18 cellular contexts compared by ENCODE assay signal in the genomic region with DNA sequence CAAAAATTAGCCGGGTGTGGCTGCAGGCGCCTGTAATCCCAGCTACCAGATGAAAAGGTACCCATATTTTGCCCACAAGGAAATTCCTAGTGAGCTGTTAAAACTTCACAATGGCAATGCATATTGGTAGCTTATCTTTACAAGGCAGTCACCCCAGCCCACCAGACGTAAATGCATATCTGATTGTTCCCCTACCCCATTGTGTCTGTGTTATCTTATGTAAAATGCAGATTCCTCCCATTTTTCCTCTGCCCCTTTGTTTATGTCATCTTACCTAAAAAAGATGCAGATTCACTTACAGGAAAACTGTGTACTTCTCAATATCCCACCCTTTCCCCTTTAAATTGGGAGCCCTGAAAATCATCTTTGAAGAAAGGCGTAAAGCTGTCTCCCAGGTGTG.
"Had no signal": no experiment of that assay in that cellular context is flagged by ENCODE, and none has a peak within 500 bp of the region (broad histone marks: within the 10 kb centered on the region; RNA-seq: fewer than 3 reads in every experiment).

No MANE protein-coding gene starts in this region.

- H3K4me3 ChIP-seq: heart right ventricle, hepatocyte, left ventricle myocardium inferior, lung, mucosa of descending colon, ovary, skin epidermis, tibial nerve, upper lobe of left lung had no signal

- H3K9me3 ChIP-seq: heart right ventricle, left ventricle myocardium inferior, mucosa of descending colon, ovary, tibial nerve, upper lobe of left lung had no signal

- H3K79me2 ChIP-seq: hepatocyte had no signal

- H3K4me2 ChIP-seq: hepatocyte had no signal

- DNase-seq: heart right ventricle; islet precursor cell; left ventricle myocardium inferior; midbrain; mucosa of descending colon; naive thymus-derived CD4-positive, alpha-beta T cell; ovary; right cardiac atrium; stimulated activated CD4-positive, alpha-beta T cell treated with anti-CD3 and anti-CD28 coated beads, Interleukin-12 subunit alpha, Interleukin-12 subunit beta, amount 100 ng/mL, for 4 hours; stimulated activated CD4-positive, alpha-beta T cell treated with anti-CD3 and anti-CD28 coated beads, Interleukin-4, amount 100 ng/mL, for 24 hours; stimulated activated naive CD4-positive, alpha-beta T cell treated with Interleukin-2 at 50 U/mL for 16 hours; stimulated activated naive CD8-positive, alpha-beta T cell treated with anti-CD3 and anti-CD28 coated beads, Interleukin-15, amount 100 ng/mL, for 72 hours; substantia nigra; upper lobe of left lung had no signal

- H3K27ac ChIP-seq: heart right ventricle, hepatocyte, left ventricle myocardium inferior, ovary, skin epidermis, tibial nerve, upper lobe of left lung had no signal

- H3K27me3 ChIP-seq: hepatocyte, ovary, tibial nerve, upper lobe of left lung had no signal

- H3K36me3 ChIP-seq: heart right ventricle, left ventricle myocardium inferior, ovary, tibial nerve, upper lobe of left lung had no signal

- H2AFZ ChIP-seq: hepatocyte had no signal
